In genomic region chr16:19907161-19907992, GRCh38 we compare ENCODE assay signal across 9 cellular contexts. TPM values are rescaled to one million over a fixed set of nuclear protein-coding genes. Genes with fewer than 3 reads are reported as not detected.
DNase-seq lines count a peak whose midpoint lies in the region; ATAC-seq, FAIRE-seq and TF ChIP-seq lines count a peak whose summit lies in the region.
"Had no signal": no experiment of that assay in that cellular context is flagged by ENCODE, and none has a peak within 500 bp of the region (broad histone marks: within the 10 kb centered on the region; RNA-seq: fewer than 3 reads in every experiment).

No MANE protein-coding gene starts in this region.

- peak; percentile 73 for DNase-seq in DMS153 treated with DMSO at 0.1 percent for 48 hours (lab: John Stamatoyannopoulos, UW; ENCODE audit: unreplicated experiment)
- DNase-seq in HFF-Myc (ENCODE audit: extremely low read depth, low read depth) = peak; percentile 51
- peak; percentile 74 for DNase-seq in NCI-H2196 treated with DMSO at 0.1 percent for 48 hours (lab: John Stamatoyannopoulos, UW; ENCODE audit: unreplicated experiment)
- peak; percentile 48 for DNase-seq in bronchial epithelial cell (ENCODE audit: low read depth)
- DNase-seq in left kidney (ENCODE audit: low read depth, low spot score) = peak; percentile 88
- DNase-seq in stimulated activated CD4-positive, alpha-beta T cell treated with anti-CD3 and anti-CD28 coated beads, Interleukin-4, amount 100 ng/mL, for 24 hours = peak; percentile 76

- ATAC-seq in activated CD4-positive, CD25-positive, alpha-beta regulatory T cell treated with anti-CD3 and anti-CD28 coated beads, Interleukin-2, amount 50 U/mL, for 24 hours = peak; percentile 74 to 85
- ATAC-seq in GM18519 (IDR thresholded peaks at IDR 0.05; ENCODE audit: low FRiP score, unreplicated experiment) = no peak

- FAIRE-seq in bronchial epithelial cell (lab: Jason Lieb, UNC) = no peak
- FAIRE-seq: colon had no signal

- TF ChIP-seq CTCF in HFF-Myc (IDR thresholded peaks at IDR 0.05; ENCODE audit: low read depth, low read length, missing control alignments) (peak; percentile 98), bronchial epithelial cell (IDR thresholded peaks at IDR 0.05; ENCODE audit: insufficient read depth, low read length, severe bottlenecking) (peak; percentile 96)

- no peak overlapping the region for H3K4me3 ChIP-seq in HFF-Myc (replicated peaks; ENCODE audit: low read depth, low read length)
- no peak overlapping the region for H3K4me3 ChIP-seq in bronchial epithelial cell (ENCODE audit: low read depth, low read length)

- no peaks in the 10 kb centered on the region for H3K27me3 ChIP-seq in bronchial epithelial cell (ENCODE audit: control insufficient read depth, insufficient read depth, low read length)

- no peaks in the 10 kb centered on the region for H3K36me3 ChIP-seq in bronchial epithelial cell (ENCODE audit: control insufficient read depth, insufficient read depth, low read length)

RNA-seq across cellular contexts. Expression of gene GPRC5B, which starts 22.7 kb away (rescaled TPM):
- total RNA-seq in bronchial epithelial cell = under 0.01 TPM in 2 replicates
